In the genomic region with DNA sequence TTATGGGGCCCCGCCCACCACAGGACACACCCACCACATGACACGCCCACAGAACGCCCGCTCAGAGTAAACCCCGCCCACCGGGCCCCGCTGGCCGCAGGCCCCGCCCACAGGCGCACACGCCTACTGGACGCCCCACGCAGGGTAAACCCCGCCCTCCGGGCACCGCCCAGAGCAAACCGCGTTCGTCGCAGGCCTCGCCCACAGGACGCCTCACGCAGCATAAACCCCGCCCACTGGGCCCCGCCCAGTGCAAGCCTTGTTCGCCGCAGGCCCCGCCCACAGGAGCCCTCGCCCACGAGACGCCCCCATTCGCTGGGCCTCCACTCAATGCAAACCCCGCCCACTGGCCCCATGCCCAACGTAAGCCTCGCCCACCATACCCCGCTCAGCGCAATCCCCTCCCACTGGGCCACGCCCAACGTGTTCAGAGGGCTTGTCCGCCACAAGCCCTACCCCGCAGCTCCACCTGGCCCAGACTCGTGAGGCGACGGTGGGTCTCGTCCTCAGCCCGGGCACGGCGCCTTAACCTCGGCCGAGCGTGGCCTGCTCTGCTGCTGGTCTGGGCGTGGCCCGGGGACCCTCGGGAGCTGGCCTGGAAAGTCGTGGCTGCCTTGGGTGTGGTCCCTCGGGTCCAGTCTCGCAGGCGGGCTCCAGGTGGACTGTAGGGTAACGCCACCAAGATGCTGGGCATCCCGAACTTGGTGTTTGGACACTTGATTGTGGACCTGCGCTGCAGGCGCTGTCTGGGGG, we compare ENCODE assay signal across 8 cellular contexts. TPM values are rescaled to one million over a fixed set of nuclear protein-coding genes. Genes with fewer than 3 reads are reported as not detected.
DNase-seq lines count a peak whose midpoint lies in the region; ATAC-seq and TF ChIP-seq lines count a peak whose summit lies in the region.

No MANE protein-coding gene starts in this region.

- DNase-seq in DMS53 treated with DMSO at 0.1 percent for 48 hours (lab: John Stamatoyannopoulos, UW; ENCODE audit: unreplicated experiment) (peak; percentile 75), Panc1 (ENCODE audit: low read depth, low spot score) (peak; percentile 85), fibroblast of gingiva (ENCODE audit: low read depth) (peak; percentile 94), naive B cell (peak; percentile 100)
- DNase-seq in activated T-cell treated with anti-CD3 and anti-CD28 coated beads, Interleukin-2, amount 50 U/mL, for 48 hours: peak; percentile 100
- peak; percentile 97 to 99 for DNase-seq in stimulated activated CD8-positive, alpha-beta memory T cell treated with anti-CD3 and anti-CD28 coated beads, Interleukin-7, amount 100 ng/mL, for 48 hours (ENCODE audit: extremely low read depth in 1 of 2, low read depth in 1 of 2)

- TF ChIP-seq CTCF in Panc1 (IDR thresholded peaks at IDR 0.05): no peak

- H3K4me1 Mint-ChIP-seq in naive B cell: peaks cover 0 to 5% (median under 1%) of the 10 kb centered on the region in 3 donors

- peaks cover 0 to 2% (median 0%) of the 10 kb centered on the region in 7 donors for H3K9me3 Mint-ChIP-seq in naive B cell

- peak overlapping the region; percentile 66 for H3K27ac ChIP-seq in Panc1 (ENCODE audit: low read length)

- H3K27me3 Mint-ChIP-seq in naive B cell: peaks cover 0 to 14% (median 0%) of the 10 kb centered on the region in 3 donors

- no TSS peak for BruUV-seq in Panc1 (replicated peaks; lab: Mats Ljungman, UMichigan)

- no peaks in the 10 kb centered on the region for H3K36me3 ChIP-seq in Panc1 (ENCODE audit: control insufficient read depth, insufficient read depth, low read length)

- CTCF ChIA-PET in Panc1 (lab: Charles Lee): interaction anchor here (0.6 kb wide), 1 partner anchor 14 kb away, joined by 9 read pairs; no protein-coding TSS in a partner anchor

- no peaks in the 10 kb centered on the region for H3K36me3 Mint-ChIP-seq in naive B cell

- ATAC-seq in GM21717 (IDR thresholded peaks at IDR 0.05; ENCODE audit: unreplicated experiment): peak; percentile 59
- ATAC-seq in Panc1: peak; percentile 87
- ATAC-seq in naive B cell (ENCODE audit: low read depth in 2 of 2): peak; percentile 83

- H3K4me1 ChIP-seq in Panc1 (ENCODE audit: control insufficient read depth, insufficient read depth, low read length): no peaks in the 10 kb centered on the region

- peak overlapping the region; percentile 40 to 81 (median 71) for H3K4me3 Mint-ChIP-seq in naive B cell

- TF ChIP-seq EP300 in Ishikawa (IDR thresholded peaks at IDR 0.05; ENCODE audit: borderline replicate concordance): no peak

- H3K27ac Mint-ChIP-seq in naive B cell: peak overlapping the region in 4 of 6 donors; percentile 27 to 92 (median 82)

- H3K9me3 ChIP-seq in Panc1 (ENCODE audit: control insufficient read depth, insufficient read depth, low read depth, low read length): no peaks in the 10 kb centered on the region

- H3K27me3 ChIP-seq in Panc1 (ENCODE audit: control insufficient read depth, insufficient read depth, low read length): no peaks in the 10 kb centered on the region

- TF ChIP-seq RAD21 in Ishikawa (IDR thresholded peaks at IDR 0.05; ENCODE audit: low read depth): no peak

- H3K4me3 ChIP-seq in Panc1 (ENCODE audit: low read depth in 2 of 2, low read length in 2 of 2): peak overlapping the region; percentile 56 to 58

- intact Hi-C loops in Panc1 (cut with micrococcal nuclease; ENCODE audit: unreplicated experiment): no loop called here

- in situ Hi-C loops in Panc1 (cut with HindIII; ENCODE audit: low pct_unique_long_range_greater_than_20kb, low sequenced_read_pairs): no loop called here

- POLR2A ChIA-PET in Panc1 (lab: Charles Lee): interaction anchor here (0.5 kb wide), 2 partner anchors 10 to 16 kb away, joined by 4 to 9 read pairs; no protein-coding TSS in a partner anchor

TF ChIP-seq in Ishikawa, 13 proteins besides CTCF, POLR2A, EP300 and RAD21:
- TF ChIP-seq FOXM1 (IDR thresholded peaks at IDR 0.05; ENCODE audit: borderline replicate concordance, low read depth) (no peak), TAF1 (IDR thresholded peaks at IDR 0.05; ENCODE audit: low read depth) (no peak), YY1 (IDR thresholded peaks at IDR 0.05; ENCODE audit: low read depth) (no peak), NFIC (IDR thresholded peaks at IDR 0.05) (peak; percentile 64), EGR1 (IDR thresholded peaks at IDR 0.05) (0 out of 2 replicates have a peak, but pooled peaks have one; percentile 66)
- TF ChIP-seq, protein P1, sequence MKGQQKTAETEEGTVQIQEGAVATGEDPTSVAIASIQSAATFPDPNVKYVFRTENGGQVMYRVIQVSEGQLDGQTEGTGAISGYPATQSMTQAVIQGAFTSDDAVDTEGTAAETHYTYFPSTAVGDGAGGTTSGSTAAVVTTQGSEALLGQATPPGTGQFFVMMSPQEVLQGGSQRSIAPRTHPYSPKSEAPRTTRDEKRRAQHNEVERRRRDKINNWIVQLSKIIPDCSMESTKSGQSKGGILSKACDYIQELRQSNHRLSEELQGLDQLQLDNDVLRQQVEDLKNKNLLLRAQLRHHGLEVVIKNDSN (IDR thresholded peaks at IDR 0.05): peak; percentile 67; the same call in 1 of the 2 replicates
- TF ChIP-seq, protein P2, sequence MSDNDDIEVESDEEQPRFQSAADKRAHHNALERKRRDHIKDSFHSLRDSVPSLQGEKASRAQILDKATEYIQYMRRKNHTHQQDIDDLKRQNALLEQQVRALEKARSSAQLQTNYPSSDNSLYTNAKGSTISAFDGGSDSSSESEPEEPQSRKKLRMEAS (IDR thresholded peaks at IDR 0.05): peak; percentile 86
TF ChIP-seq in Ishikawa: peak in this region for 4.

RNA-seq across cellular contexts. Expression of a gene that starts 0.4 kb away (rescaled TPM):
- 2.5 TPM for total RNA-seq in Panc1 (2021; ENCODE audit: unreplicated experiment)
- 4.1 TPM for polyA plus RNA-seq in Panc1 (2012; ENCODE audit: insufficient read length)
- polyA plus RNA-seq in naive B cell (ENCODE audit: low read depth in 6 of 6): under 1 TPM in 2 of 6 donors, not detected in 4; 0.28 to 0.31 TPM

RNA-seq across cellular contexts. Expression of a gene that starts 4.4 kb away (rescaled TPM):
- total RNA-seq in Panc1 (2021; ENCODE audit: unreplicated experiment): 1.5 TPM
- 1.8 TPM for polyA plus RNA-seq in Panc1 (2012; ENCODE audit: insufficient read length)
- polyA plus RNA-seq in naive B cell (ENCODE audit: low read depth in 6 of 6): not detected

RNA-seq across cellular contexts. Expression of a gene that starts 28.6 kb away (rescaled TPM):
- 499 TPM for total RNA-seq in Panc1 (2021; ENCODE audit: unreplicated experiment)
- 736 TPM for polyA plus RNA-seq in Panc1 (2012; ENCODE audit: insufficient read length)
- polyA plus RNA-seq in naive B cell (ENCODE audit: low read depth in 6 of 6): 100 to 1,000 TPM in 3 of 6 donors, 10 to 100 TPM in 3; 57.9 to 131 (median 92.3) TPM

Comparison
In these comparisons a context has a peak if more than half of its experiments do, and no peak if none do; other contexts are left out.
1. Peak in every context shown above with its lines: DNase-seq, ATAC-seq, H3K4me3 ChIP-seq and H3K27ac ChIP-seq.